21 cellular contexts compared by ENCODE assay signal in genomic region chr1:163258181-163258580, GRCh38. TPM values are rescaled to one million over a fixed set of nuclear protein-coding genes. Genes with fewer than 3 reads are reported as not detected.
A peak's percentile ranks its signal among the peaks of the same experiment; 100 is the strongest.
DNase-seq lines count a peak whose midpoint lies in the region; ATAC-seq and TF ChIP-seq lines count a peak whose summit lies in the region.
"Had no signal": no experiment of that assay in that cellular context is flagged by ENCODE, and none has a peak within 500 bp of the region (broad histone marks: within the 10 kb centered on the region; RNA-seq: fewer than 3 reads in every experiment).

No MANE protein-coding gene starts in this region.

- H3K4me3 Mint-ChIP-seq in activated T-helper 2 cell treated with anti-CD3 and anti-CD28 coated beads, Interferon-gamma antibody, Interleukin-2, Interleukin-4, amounts not matched to agents 10 μg/mL and 5 μg/mL and 100 μg/mL, durations not matched to agents 14 hours and 24 hours and 36 hours (ENCODE audit: low read depth): no peak overlapping the region
- H3K4me3 Mint-ChIP-seq: activated CD8-positive, alpha-beta T cell treated with anti-CD3 and anti-CD28 coated beads for 36 hours; activated naive CD4-positive, alpha-beta T cell treated with anti-CD3 and anti-CD28 coated beads, Interleukin-2, amount 10 ng/mL, durations not matched to agents 7 days and 5 days had no signal

- H3K36me3 ChIP-seq in heart left ventricle: no peaks in the 10 kb centered on the region
- no peaks in the 10 kb centered on the region for H3K36me3 ChIP-seq in tibial artery
- H3K36me3 ChIP-seq in lower lobe of right lung: no peaks in the 10 kb centered on the region
- H3K36me3 ChIP-seq: colonic mucosa had no signal

- H3K4me1 ChIP-seq in heart left ventricle (peaks cover 0 to 6% (median 0%) of the 10 kb centered on the region in 12 donors), tibial artery (peaks cover 0 to 23% (median 14%) of the 10 kb centered on the region in 4 donors), lower lobe of right lung (no peaks in the 10 kb centered on the region)
- H3K4me1 ChIP-seq: body of pancreas, colonic mucosa had no signal

- H3K4me3 ChIP-seq in heart left ventricle: no peak overlapping the region
- H3K4me3 ChIP-seq in astrocyte of the cerebellum (ENCODE audit: low read depth, low read length): no peak overlapping the region
- H3K4me3 ChIP-seq in tibial artery: no peak overlapping the region
- H3K4me3 ChIP-seq in lower lobe of right lung: no peak overlapping the region
- H3K4me3 ChIP-seq: body of pancreas, colonic mucosa, GM12878 had no signal

- TF ChIP-seq POLR2A in heart left ventricle (IDR thresholded peaks at IDR 0.05): no peak

- H3K4me1 Mint-ChIP-seq in activated T-helper 2 cell treated with anti-CD3 and anti-CD28 coated beads, Interferon-gamma antibody, Interleukin-2, Interleukin-4, amounts not matched to agents 10 μg/mL and 5 μg/mL and 100 μg/mL, durations not matched to agents 14 hours and 24 hours and 36 hours (ENCODE audit: low read depth): no peaks in the 10 kb centered on the region
- H3K4me1 Mint-ChIP-seq: activated naive CD4-positive, alpha-beta T cell treated with anti-CD3 and anti-CD28 coated beads, Interleukin-2, amount 10 ng/mL, durations not matched to agents 7 days and 5 days had no signal

- no peak overlapping the region for H3K27ac Mint-ChIP-seq in activated T-helper 2 cell treated with anti-CD3 and anti-CD28 coated beads, Interferon-gamma antibody, Interleukin-2, Interleukin-4, amounts not matched to agents 10 μg/mL and 5 μg/mL and 100 μg/mL, durations not matched to agents 14 hours and 24 hours and 36 hours
- H3K27ac Mint-ChIP-seq: activated CD8-positive, alpha-beta T cell treated with anti-CD3 and anti-CD28 coated beads for 36 hours; activated naive CD4-positive, alpha-beta T cell treated with anti-CD3 and anti-CD28 coated beads, Interleukin-2, amount 10 ng/mL, durations not matched to agents 7 days and 5 days had no signal

- H3K9me3 ChIP-seq in heart left ventricle (no peaks in the 10 kb centered on the region), tibial artery (no peaks in the 10 kb centered on the region), lower lobe of right lung (no peaks in the 10 kb centered on the region)
- H3K9me3 ChIP-seq: body of pancreas, colonic mucosa had no signal

- WGBS in heart left ventricle, 4 donors: 68 to 81% (median 74%) methylated on average over 1 of the region's 1 CpG

- intact Hi-C loops in heart left ventricle (cut with DNase I): no loop called here
- intact Hi-C loops in left cardiac atrium (cut with DNase I): no loop called here
- intact Hi-C loops in tibial artery (cut with DNase I; ENCODE audit: low total_unique reads): loop anchor here (10.0 kb wide), 1 partner anchor 63 kb away; no protein-coding TSS in a partner anchor
- intact Hi-C loops in activated T-helper 2 cell treated with anti-CD3 and anti-CD28 coated beads, Interferon-gamma antibody, Interleukin-2, Interleukin-4, amounts not matched to agents 10 μg/mL and 5 μg/mL and 100 μg/mL, durations not matched to agents 14 hours and 24 hours and 36 hours (cut with micrococcal nuclease): no loop called here
- intact Hi-C loops in lower lobe of right lung (cut with DNase I): no loop called here

- ATAC-seq in heart left ventricle: peak in 1 of 4 donors; percentile 54
- no peak for ATAC-seq in left cardiac atrium
- no peak for ATAC-seq in lower lobe of right lung
- ATAC-seq: activated CD8-positive, alpha-beta T cell treated with anti-CD3 and anti-CD28 coated beads for 36 hours; body of pancreas; GM12878; left lobe of liver had no signal

- H3K27ac ChIP-seq in heart left ventricle (peak overlapping the region in 7 of 12 donors; percentile 4 to 65 (median 37)), tibial artery (peak overlapping the region; percentile 68 to 77), lower lobe of right lung (no peak overlapping the region)
- H3K27ac ChIP-seq: C4-2B, colonic mucosa had no signal

- H3K9me3 Mint-ChIP-seq in activated T-helper 2 cell treated with anti-CD3 and anti-CD28 coated beads, Interferon-gamma antibody, Interleukin-2, Interleukin-4, amounts not matched to agents 10 μg/mL and 5 μg/mL and 100 μg/mL, durations not matched to agents 14 hours and 24 hours and 36 hours: no peaks in the 10 kb centered on the region

- DNase-seq in heart left ventricle: no peak
- DNase-seq in left cardiac atrium: no peak
- peak; percentile 41 for DNase-seq in astrocyte of the cerebellum (ENCODE audit: low read depth)
- DNase-seq in fibroblast of the conjunctiva (ENCODE audit: low read depth): peak; percentile 1
- DNase-seq in tibial artery: no peak
- no peak for DNase-seq in activated T-helper 2 cell treated with anti-CD3 and anti-CD28 coated beads, Interferon-gamma antibody, Interleukin-2, Interleukin-4, amounts not matched to agents 10 μg/mL and 5 μg/mL and 100 μg/mL, durations not matched to agents 14 hours and 24 hours and 36 hours (ENCODE audit: low spot score)
- DNase-seq in islet precursor cell: no peak
- DNase-seq in lower lobe of right lung: no peak
- DNase-seq: 8988T; activated CD8-positive, alpha-beta T cell treated with anti-CD3 and anti-CD28 coated beads for 36 hours; activated naive CD4-positive, alpha-beta T cell treated with anti-CD3 and anti-CD28 coated beads, Interleukin-2, amount 10 ng/mL, durations not matched to agents 7 days and 5 days; body of pancreas; colonic mucosa; GDM1; NCI-H1417; NCI-H2107; NCI-H524 treated with DMSO at 0.1 percent for 48 hours; stimulated activated CD4-positive, alpha-beta T cell treated with anti-CD3 and anti-CD28 coated beads, Interleukin-12 subunit alpha, Interleukin-12 subunit beta, amount 100 ng/mL, for 4 hours had no signal

- no peaks in the 10 kb centered on the region for H3K36me3 Mint-ChIP-seq in activated T-helper 2 cell treated with anti-CD3 and anti-CD28 coated beads, Interferon-gamma antibody, Interleukin-2, Interleukin-4, amounts not matched to agents 10 μg/mL and 5 μg/mL and 100 μg/mL, durations not matched to agents 14 hours and 24 hours and 36 hours (ENCODE audit: low read depth)

- H3K27me3 ChIP-seq in heart left ventricle (no peaks in the 10 kb centered on the region), tibial artery (no peaks in the 10 kb centered on the region), lower lobe of right lung (ENCODE audit: low read depth) (no peaks in the 10 kb centered on the region)
- H3K27me3 ChIP-seq: body of pancreas, colonic mucosa had no signal

- TF ChIP-seq CTCF in heart left ventricle (IDR thresholded peaks at IDR 0.05): no peak
- TF ChIP-seq CTCF in astrocyte of the cerebellum (IDR thresholded peaks at IDR 0.05; ENCODE audit: low read depth, low read length, missing control alignments): no peak
- no peak for TF ChIP-seq CTCF in tibial artery (IDR thresholded peaks at IDR 0.05)
- TF ChIP-seq CTCF in lower lobe of right lung (IDR thresholded peaks at IDR 0.05): no peak

- H3K27me3 Mint-ChIP-seq in activated T-helper 2 cell treated with anti-CD3 and anti-CD28 coated beads, Interferon-gamma antibody, Interleukin-2, Interleukin-4, amounts not matched to agents 10 μg/mL and 5 μg/mL and 100 μg/mL, durations not matched to agents 14 hours and 24 hours and 36 hours (ENCODE audit: low read depth): no peaks in the 10 kb centered on the region
- H3K27me3 Mint-ChIP-seq: activated CD8-positive, alpha-beta T cell treated with anti-CD3 and anti-CD28 coated beads for 36 hours; activated naive CD4-positive, alpha-beta T cell treated with anti-CD3 and anti-CD28 coated beads, Interleukin-2, amount 10 ng/mL, durations not matched to agents 7 days and 5 days had no signal

- in situ Hi-C loops in astrocyte of the cerebellum (cut with HindIII; ENCODE audit: low sequenced_read_pairs): no loop called here

RNA-seq across cellular contexts. Expression of gene RGS5, which starts 55.5 kb away (rescaled TPM):
- total RNA-seq in heart left ventricle: 100 to 1,000 TPM; 137 to 439 (median 218) TPM
- polyA plus RNA-seq in heart left ventricle: 10 to 100 TPM; 63.3 to 90.2 TPM
- total RNA-seq in left cardiac atrium: 100 to 1,000 TPM; 215 to 235 TPM
- 2.3 and 2.8 TPM in 2 replicates for total RNA-seq in activated T-helper 2 cell treated with anti-CD3 and anti-CD28 coated beads, Interferon-gamma antibody, Interleukin-2, Interleukin-4, amounts not matched to agents 10 μg/mL and 5 μg/mL and 100 μg/mL, durations not matched to agents 14 hours and 24 hours and 36 hours
- 90.0 TPM for total RNA-seq in lower lobe of right lung

Comparison
In these comparisons a context has a peak if more than half of its experiments do, and no peak if none do; other contexts are left out.
1. DNase-seq: peak in astrocyte of the cerebellum (single experiment) and fibroblast of the conjunctiva (single experiment); none in heart left ventricle (0 of 5), left cardiac atrium (single experiment), tibial artery (0 of 2), activated T-helper 2 cell treated with anti-CD3 and anti-CD28 coated beads, Interferon-gamma antibody, Interleukin-2, Interleukin-4, amounts not matched to agents 10 μg/mL and 5 μg/mL and 100 μg/mL, durations not matched to agents 14 hours and 24 hours and 36 hours (single experiment), islet precursor cell (single experiment) and lower lobe of right lung (single experiment).
2. RNA of gene RGS5, which starts 55.5 kb away (total RNA-seq): 215 to 235 TPM in left cardiac atrium, 137 to 439 TPM in heart left ventricle and 90.0 TPM in lower lobe of right lung (single experiment); 2.3 to 2.8 TPM in activated T-helper 2 cell treated with anti-CD3 and anti-CD28 coated beads, Interferon-gamma antibody, Interleukin-2, Interleukin-4, amounts not matched to agents 10 μg/mL and 5 μg/mL and 100 μg/mL, durations not matched to agents 14 hours and 24 hours and 36 hours; every median in the first group is over 10 times any median in the second.